In genomic region chr22:38074181-38075104, GRCh38 we compare ENCODE assay signal across 15 cellular contexts. TPM values are rescaled to one million over a fixed set of nuclear protein-coding genes. Genes with fewer than 3 reads are reported as not detected.
DNase-seq lines count a peak whose midpoint lies in the region; ATAC-seq and TF ChIP-seq lines count a peak whose summit lies in the region.
"Had no signal": no experiment of that assay in that cellular context is flagged by ENCODE, and none has a peak within 500 bp of the region (broad histone marks: within the 10 kb centered on the region; RNA-seq: fewer than 3 reads in every experiment).

No MANE protein-coding gene starts in this region.

- POLR2A ChIA-PET in naive thymus-derived CD4-positive, alpha-beta T cell (lab: Charles Lee): no interaction called here

- H3K27me3 Mint-ChIP-seq in chondrocyte (ENCODE audit: low read depth): no peaks in the 10 kb centered on the region
- H3K27me3 Mint-ChIP-seq in progenitor cell of endocrine pancreas: peaks cover under 1% of the 10 kb centered on the region
- peaks cover 0 to 3% (median under 1%) of the 10 kb centered on the region in 5 donors for H3K27me3 Mint-ChIP-seq in naive thymus-derived CD4-positive, alpha-beta T cell

- H3K27me3 ChIP-seq in naive thymus-derived CD4-positive, alpha-beta T cell (ENCODE audit: control insufficient read depth in 2 of 2, insufficient read depth in 2 of 2, low read length in 2 of 2): no peaks in the 10 kb centered on the region

- H3K36me3 ChIP-seq in naive thymus-derived CD4-positive, alpha-beta T cell (ENCODE audit: control insufficient read depth in 2 of 3, insufficient read depth in 3 of 3, low read length in 3 of 3): peaks cover 0 to 58% (median 0%) of the 10 kb centered on the region in 3 experiments

- H3K4me3 Mint-ChIP-seq in chondrocyte (ENCODE audit: unreplicated experiment): no peak overlapping the region
- no peak overlapping the region for H3K4me3 Mint-ChIP-seq in progenitor cell of endocrine pancreas (ENCODE audit: low read depth)
- H3K4me3 Mint-ChIP-seq in naive thymus-derived CD4-positive, alpha-beta T cell: no peak overlapping the region
- H3K4me3 Mint-ChIP-seq: dendritic cell treated with granulocyte-macrophage colony-stimulating factor and Interleukin-4, amounts not matched to agents 40 ng/mL and 50 ng/mL, for 4 days had no signal

- TF ChIP-seq CTCF in chondrocyte (IDR thresholded peaks at IDR 0.05) (peak; percentile 42), progenitor cell of endocrine pancreas (IDR thresholded peaks at IDR 0.05; ENCODE audit: unreplicated experiment) (peak; percentile 42)

- H3K9me3 Mint-ChIP-seq in chondrocyte (ENCODE audit: low read depth) (no peaks in the 10 kb centered on the region), progenitor cell of endocrine pancreas (ENCODE audit: low read depth) (no peaks in the 10 kb centered on the region)
- no peaks in the 10 kb centered on the region for H3K9me3 Mint-ChIP-seq in naive thymus-derived CD4-positive, alpha-beta T cell
- H3K9me3 Mint-ChIP-seq: dendritic cell treated with granulocyte-macrophage colony-stimulating factor and Interleukin-4, amounts not matched to agents 40 ng/mL and 50 ng/mL, for 4 days had no signal

- no peak overlapping the region for H3K27ac ChIP-seq in naive thymus-derived CD4-positive, alpha-beta T cell (ENCODE audit: low read depth, low read length)
- H3K27ac ChIP-seq: psoas muscle had no signal

- DNase-seq in GM03348 (ENCODE audit: low spot score) (peak; percentile 83), chondrocyte (ENCODE audit: low spot score) (no peak), left ventricle myocardium superior (peak; percentile 56), progenitor cell of endocrine pancreas (ENCODE audit: low spot score, unreplicated experiment) (no peak)
- no peak for DNase-seq in naive thymus-derived CD4-positive, alpha-beta T cell
- no peak for DNase-seq in activated CD4-positive, alpha-beta T cell treated with anti-CD3 and anti-CD28 coated beads for 1 hour
- DNase-seq: activated naive CD4-positive, alpha-beta T cell treated with anti-CD3 and anti-CD28 coated beads, Interleukin-2, amount 50 U/mL, for 16 hours; C1 segment of cervical spinal cord; NCI-H1436; NCI-H69 had no signal

- H3K9me3 ChIP-seq in naive thymus-derived CD4-positive, alpha-beta T cell (ENCODE audit: control insufficient read depth in 2 of 3, low read length in 3 of 3): no peaks in the 10 kb centered on the region
- H3K9me3 ChIP-seq: psoas muscle had no signal

- CTCF ChIA-PET in naive thymus-derived CD4-positive, alpha-beta T cell (lab: Charles Lee): no interaction called here

- H3K27ac Mint-ChIP-seq in chondrocyte (ENCODE audit: unreplicated experiment): no peak overlapping the region
- no peak overlapping the region for H3K27ac Mint-ChIP-seq in progenitor cell of endocrine pancreas
- no peak overlapping the region for H3K27ac Mint-ChIP-seq in naive thymus-derived CD4-positive, alpha-beta T cell
- H3K27ac Mint-ChIP-seq: dendritic cell treated with granulocyte-macrophage colony-stimulating factor and Interleukin-4, amounts not matched to agents 40 ng/mL and 50 ng/mL, for 4 days had no signal

- no peaks in the 10 kb centered on the region for H3K4me1 ChIP-seq in naive thymus-derived CD4-positive, alpha-beta T cell (ENCODE audit: control insufficient read depth in 2 of 2, insufficient read depth in 2 of 2, low read length in 2 of 2)

- no peak overlapping the region for H3K4me3 ChIP-seq in naive thymus-derived CD4-positive, alpha-beta T cell (ENCODE audit: low read length)
- H3K4me3 ChIP-seq: psoas muscle had no signal

- H3K4me1 Mint-ChIP-seq in chondrocyte (ENCODE audit: low read depth) (peaks cover 14% of the 10 kb centered on the region), progenitor cell of endocrine pancreas (ENCODE audit: low read depth) (no peaks in the 10 kb centered on the region)
- no peaks in the 10 kb centered on the region for H3K4me1 Mint-ChIP-seq in naive thymus-derived CD4-positive, alpha-beta T cell

- intact Hi-C loops in left ventricle myocardium superior (cut with micrococcal nuclease): no loop called here
- intact Hi-C loops in naive thymus-derived CD4-positive, alpha-beta T cell (cut with micrococcal nuclease): no loop called here

- ATAC-seq in left ventricle myocardium superior: no peak
- ATAC-seq in naive thymus-derived CD4-positive, alpha-beta T cell: no peak
- ATAC-seq in GM19455 (IDR thresholded peaks at IDR 0.05; ENCODE audit: unreplicated experiment): no peak
- no peak for ATAC-seq in GM21529 (IDR thresholded peaks at IDR 0.05; ENCODE audit: unreplicated experiment)
- ATAC-seq: psoas muscle had no signal

- H3K36me3 Mint-ChIP-seq in chondrocyte (ENCODE audit: low read depth): peaks cover 6% of the 10 kb centered on the region
- H3K36me3 Mint-ChIP-seq in progenitor cell of endocrine pancreas (ENCODE audit: insufficient read depth): peaks cover 11% of the 10 kb centered on the region
- peaks cover 0 to 24% (median 7%) of the 10 kb centered on the region in 5 donors for H3K36me3 Mint-ChIP-seq in naive thymus-derived CD4-positive, alpha-beta T cell

RNA-seq across cellular contexts. Expression of gene SLC16A8, which starts 9.5 kb away (rescaled TPM):
- total RNA-seq in chondrocyte (0.50 TPM in 1 of 3 replicates, not detected in the others), left ventricle myocardium superior (not detected), progenitor cell of endocrine pancreas (2.6 and 3.0 TPM in 2 replicates)
- not detected for total RNA-seq in naive thymus-derived CD4-positive, alpha-beta T cell
- polyA plus RNA-seq in naive thymus-derived CD4-positive, alpha-beta T cell: not detected
- total RNA-seq: glomerular endothelial cell had no signal

RNA-seq across cellular contexts. Expression of gene PICK1, which starts 17.2 kb away (rescaled TPM):
- total RNA-seq in chondrocyte (13.5 to 22.6 TPM (median 19.1 TPM) in 3 replicates), left ventricle myocardium superior (26.5 TPM), progenitor cell of endocrine pancreas (64.2 and 67.3 TPM in 2 replicates)
- total RNA-seq in naive thymus-derived CD4-positive, alpha-beta T cell: 10 to 100 TPM; 10.0 to 29.3 (median 26.5) TPM
- 1 to 10 TPM; 6.3 to 6.6 TPM for polyA plus RNA-seq in naive thymus-derived CD4-positive, alpha-beta T cell

RNA-seq across cellular contexts. Expression of gene BAIAP2L2, which starts 36.0 kb away (rescaled TPM):
- 0.21 to 0.42 TPM in 2 of 3 replicates, not detected in the other for total RNA-seq in chondrocyte
- 0.15 TPM for total RNA-seq in left ventricle myocardium superior
- 6.5 and 7.0 TPM in 2 replicates for total RNA-seq in progenitor cell of endocrine pancreas
- total RNA-seq in naive thymus-derived CD4-positive, alpha-beta T cell: 1 to 10 TPM in 3 of 5 experiments, under 1 TPM in 2; 0.46 to 3.9 (median 1.9) TPM
- polyA plus RNA-seq in naive thymus-derived CD4-positive, alpha-beta T cell: not detected

Comparison
In these comparisons a context has a peak if more than half of its experiments do, and no peak if none do; other contexts are left out.
1. DNase-seq: peak in GM03348 (single experiment) and left ventricle myocardium superior (single experiment); none in chondrocyte (single experiment), progenitor cell of endocrine pancreas (single experiment), naive thymus-derived CD4-positive, alpha-beta T cell (0 of 9) and activated CD4-positive, alpha-beta T cell treated with anti-CD3 and anti-CD28 coated beads for 1 hour (single experiment).